ENCODE assay signal across 9 cellular contexts in genomic region chr2:196131384-196131861, GRCh38. TPM values are rescaled to one million over a fixed set of nuclear protein-coding genes. Genes with fewer than 3 reads are reported as not detected.
DNase-seq lines count a peak whose midpoint lies in the region; ATAC-seq, FAIRE-seq and TF ChIP-seq lines count a peak whose summit lies in the region.
"Had no signal": no experiment of that assay in that cellular context is flagged by ENCODE, and none has a peak within 500 bp of the region (broad histone marks: within the 10 kb centered on the region; RNA-seq: fewer than 3 reads in every experiment).

No MANE protein-coding gene starts in this region.

- peak; percentile 60 for FAIRE-seq in endothelial cell of umbilical vein (lab: Jason Lieb, UNC)

- H3K4me1 ChIP-seq in MM.1S (ENCODE audit: low read length) (peaks cover 30% of the 10 kb centered on the region), endothelial cell of umbilical vein (ENCODE audit: control insufficient read depth, extremely low read depth, insufficient read depth, low read length) (no peaks in the 10 kb centered on the region)
- H3K4me1 ChIP-seq: BLaER1 had no signal

- CTCF ChIA-PET in activated CD4-positive, alpha-beta T cell treated with anti-CD3 and anti-CD28 coated beads, Interleukin-2, amount 10 ng/mL, durations not matched to agents 7 days and 5 days (lab: Charles Lee), result interaction anchor here (0.5 to 1.4 kb wide), 4 partner anchors 27 to 203 kb away, joined by 3 to 4 read pairs (median 3); no protein-coding TSS in a partner anchor
- CTCF ChIA-PET in endothelial cell of umbilical vein (lab: Charles Lee), result no interaction called here

- H3K36me3 ChIP-seq in MM.1S (replicated peaks; ENCODE audit: insufficient read depth, low read length) (no peaks in the 10 kb centered on the region; the same call in 1 of the 2 replicates), endothelial cell of umbilical vein (ENCODE audit: control insufficient read depth in 2 of 2, extremely low read depth in 1 of 2, insufficient read depth in 2 of 2, low read length in 2 of 2) (peaks cover 0 to 3% of the 10 kb centered on the region in 2 experiments)

- peak; percentile 81 for TF ChIP-seq CTCF in MM.1S (IDR thresholded peaks at IDR 0.05; ENCODE audit: low read length)
- TF ChIP-seq CTCF in endothelial cell of umbilical vein (IDR thresholded peaks at IDR 0.05; ENCODE audit: extremely low read depth in 1 of 2, insufficient read depth in 1 of 2, low read depth in 1 of 2, low read length in 2 of 2), result peak in 1 of 2 donors; percentile 19

- peaks cover 70% of the 10 kb centered on the region for H3K36me3 Mint-ChIP-seq in activated CD4-positive, alpha-beta T cell treated with anti-CD3 and anti-CD28 coated beads, Interleukin-2, amount 10 ng/mL, durations not matched to agents 7 days and 5 days (ENCODE audit: low read depth)

- H3K9me2 ChIP-seq in MM.1S (replicated peaks; ENCODE audit: insufficient read depth, low read length), result no peaks in the 10 kb centered on the region

- peak overlapping the region; percentile 50; the same call in 1 of the 2 replicates for H3K27ac ChIP-seq in MM.1S (ENCODE audit: low read length)
- H3K27ac ChIP-seq in endothelial cell of umbilical vein (ENCODE audit: insufficient read depth, low read depth, low read length), result no peak overlapping the region
- H3K27ac ChIP-seq: BLaER1 had no signal

- H4K20me1 ChIP-seq in MM.1S (ENCODE audit: insufficient read depth, low read length) (no peaks in the 10 kb centered on the region), endothelial cell of umbilical vein (replicated peaks; ENCODE audit: control insufficient read depth, extremely low read depth, insufficient read depth, low read length) (no peaks in the 10 kb centered on the region)
- H4K20me1 ChIP-seq: BLaER1 had no signal

- no peaks in the 10 kb centered on the region for H3K9me1 ChIP-seq in endothelial cell of umbilical vein (replicated peaks; ENCODE audit: control insufficient read depth, extremely low read depth, insufficient read depth, low read length)

- dilution Hi-C loops in endothelial cell of umbilical vein (cut with MboI; ENCODE audit: extremely low pct_ligation_motif_present, low sequenced_read_pairs), result no loop called here

- peak overlapping the region; percentile 73 for H3K27ac Mint-ChIP-seq in activated CD4-positive, alpha-beta T cell treated with anti-CD3 and anti-CD28 coated beads, Interleukin-2, amount 10 ng/mL, durations not matched to agents 7 days and 5 days

- H3K4me2 ChIP-seq in MM.1S (ENCODE audit: low read depth, low read length) (peak overlapping the region; percentile 10; the same call in 1 of the 2 replicates), endothelial cell of umbilical vein (ENCODE audit: insufficient read depth, low read length) (no peak overlapping the region)
- H3K4me2 ChIP-seq: BLaER1 had no signal

- H3K9me3 ChIP-seq in MM.1S (replicated peaks; ENCODE audit: insufficient read depth, low read length) (no peaks in the 10 kb centered on the region), endothelial cell of umbilical vein (replicated peaks; ENCODE audit: control insufficient read depth, insufficient read depth, low read length) (peaks cover 4% of the 10 kb centered on the region)

- H3K27me3 Mint-ChIP-seq in activated CD4-positive, alpha-beta T cell treated with anti-CD3 and anti-CD28 coated beads, Interleukin-2, amount 10 ng/mL, durations not matched to agents 7 days and 5 days, result no peaks in the 10 kb centered on the region

- H3K4me1 Mint-ChIP-seq in activated CD4-positive, alpha-beta T cell treated with anti-CD3 and anti-CD28 coated beads, Interleukin-2, amount 10 ng/mL, durations not matched to agents 7 days and 5 days, result peaks cover 23% of the 10 kb centered on the region

- H3K9ac ChIP-seq in MM.1S (ENCODE audit: low read length), result no peak overlapping the region
- no peak overlapping the region for H3K9ac ChIP-seq in endothelial cell of umbilical vein (replicated peaks; ENCODE audit: extremely low read depth, insufficient read depth, low read length)
- H3K9ac ChIP-seq: BLaER1 had no signal

- ATAC-seq in HG03520 (IDR thresholded peaks at IDR 0.05; ENCODE audit: unreplicated experiment), result no peak

- H3F3A ChIP-seq in MM.1S (ENCODE audit: insufficient read depth, low read length), result peaks cover 45% of the 10 kb centered on the region

- no peak overlapping the region for H2AFZ ChIP-seq in MM.1S (ENCODE audit: low read length)
- H2AFZ ChIP-seq in endothelial cell of umbilical vein (ENCODE audit: low read depth, low read length), result no peak overlapping the region

- DNase-seq in NCI-H2171 treated with DMSO at 0.1 percent for 48 hours (lab: John Stamatoyannopoulos, UW) (peak; percentile 17), NCI-H2171 (lab: John Stamatoyannopoulos, UW) (no peak), MM.1S (peak; percentile 84), endothelial cell of umbilical vein (ENCODE audit: low read depth, low spot score) (peak; percentile 18), DMS79 (lab: John Stamatoyannopoulos, UW) (no peak)
- DNase-seq in activated CD4-positive, alpha-beta T cell treated with anti-CD3 and anti-CD28 coated beads, Interleukin-2, amount 10 ng/mL, durations not matched to agents 7 days and 5 days, result peak; percentile 82
- peak; percentile 24 to 40 for DNase-seq in stimulated activated CD4-positive, alpha-beta T cell treated with anti-CD3 and anti-CD28 coated beads, Interleukin-15, amount 100 ng/mL, for 1 hour (ENCODE audit: low read depth in 1 of 2, low spot score in 1 of 2)

- intact Hi-C loops in endothelial cell of umbilical vein (cut with micrococcal nuclease), result loop anchor here (1.0 to 5.0 kb wide), 3 partner anchors 39 to 206 kb away; partner anchors contain the start of gene STK17B

- H3K27me3 ChIP-seq in MM.1S (replicated peaks; ENCODE audit: insufficient read depth, low read length) (no peaks in the 10 kb centered on the region), endothelial cell of umbilical vein (ENCODE audit: control insufficient read depth in 2 of 2, insufficient read depth in 2 of 2, low read length in 2 of 2) (no peaks in the 10 kb centered on the region)
- H3K27me3 ChIP-seq: BLaER1 had no signal

- no TSS peak for BruUV-seq in endothelial cell of umbilical vein (replicated peaks; lab: Mats Ljungman, UMichigan)

- H3K9me3 Mint-ChIP-seq in activated CD4-positive, alpha-beta T cell treated with anti-CD3 and anti-CD28 coated beads, Interleukin-2, amount 10 ng/mL, durations not matched to agents 7 days and 5 days, result peaks cover 55% of the 10 kb centered on the region

- peaks cover 16% of the 10 kb centered on the region for H3K79me2 ChIP-seq in MM.1S (ENCODE audit: low read length)
- H3K79me2 ChIP-seq in endothelial cell of umbilical vein (ENCODE audit: control insufficient read depth, insufficient read depth, low read length), result no peaks in the 10 kb centered on the region

- H3K4me3 ChIP-seq in MM.1S (ENCODE audit: low read length) (no peak overlapping the region), endothelial cell of umbilical vein (replicated peaks in 1 of 3; ENCODE audit: insufficient read depth in 1 of 3, low read depth in 1 of 3, low read length in 3 of 3) (no peak overlapping the region)
- H3K4me3 ChIP-seq: BLaER1 had no signal

- peak overlapping the region; percentile 23 for H3K4me3 Mint-ChIP-seq in activated CD4-positive, alpha-beta T cell treated with anti-CD3 and anti-CD28 coated beads, Interleukin-2, amount 10 ng/mL, durations not matched to agents 7 days and 5 days

- POLR2A ChIA-PET in activated CD4-positive, alpha-beta T cell treated with anti-CD3 and anti-CD28 coated beads, Interleukin-2, amount 10 ng/mL, durations not matched to agents 7 days and 5 days (lab: Charles Lee), result no interaction called here
- POLR2A ChIA-PET in endothelial cell of umbilical vein (lab: Charles Lee), result no interaction called here

- no peak for TF ChIP-seq POLR2A in endothelial cell of umbilical vein (IDR thresholded peaks at IDR 0.05; ENCODE audit: low read depth, low read length)

TF ChIP-seq in endothelial cell of umbilical vein, 7 proteins besides CTCF, POLR2A, EP300 and RAD21:
- no peak for TF ChIP-seq GATA2 (IDR thresholded peaks at IDR 0.05; ENCODE audit: insufficient read depth, insufficient read length, low read depth, low read length)
- TF ChIP-seq MYC (IDR thresholded peaks at IDR 0.05; ENCODE audit: low read depth, low read length), result no peak
- no peak for TF ChIP-seq POLR2AphosphoS5 (IDR thresholded peaks at IDR 0.05; ENCODE audit: insufficient read depth, low read depth, low read length)
- TF ChIP-seq JUN (IDR thresholded peaks at IDR 0.05; ENCODE audit: borderline replicate concordance, insufficient read depth, insufficient read length, low read depth), result no peak
- no peak for TF ChIP-seq FOS (IDR thresholded peaks at IDR 0.05; ENCODE audit: borderline replicate concordance, insufficient read depth, low read length)
- no peak for TF ChIP-seq MAX (IDR thresholded peaks at IDR 0.05; ENCODE audit: insufficient read depth, insufficient read length)
- TF ChIP-seq EZH2 (IDR thresholded peaks at IDR 0.05; ENCODE audit: borderline replicate concordance, low read depth, low read length, severe bottlenecking), result no peak

RNA-seq across cellular contexts. Expression of gene STK17B, which starts 40.0 kb away (rescaled TPM):
- total RNA-seq in activated CD4-positive, alpha-beta T cell treated with anti-CD3 and anti-CD28 coated beads, Interleukin-2, amount 10 ng/mL, durations not matched to agents 7 days and 5 days, result 100 to 1,000 TPM; 329 to 403 TPM
- total RNA-seq in endothelial cell of umbilical vein, result 12.4 and 16.6 TPM in 2 replicates
- polyA plus RNA-seq in endothelial cell of umbilical vein, result 2.0 and 2.5 TPM in 2 replicates
- polyA plus RNA-seq in endothelial cell of umbilical vein (2011; cell fraction: cytosol; rRNA removed), result 3.0 and 3.2 TPM in 2 replicates
- 4.0 and 5.1 TPM in 2 replicates for polyA plus RNA-seq in endothelial cell of umbilical vein (2011; cell fraction: nucleus; rRNA removed)
- 5.3 and 9.4 TPM in 2 replicates for polyA plus RNA-seq in endothelial cell of umbilical vein (2012)
- polyA minus RNA-seq in endothelial cell of umbilical vein, result 5.6 and 6.5 TPM in 2 replicates
- 6.6 TPM for polyA minus RNA-seq in endothelial cell of umbilical vein (2011; cell fraction: cytosol; rRNA and poly(A)+ RNA removed)
- 7.5 and 15.1 TPM in 2 replicates for polyA minus RNA-seq in endothelial cell of umbilical vein (2011; cell fraction: nucleus; rRNA and poly(A)+ RNA removed)

Comparison
In these comparisons a context has a peak if more than half of its experiments do, and no peak if none do; other contexts are left out.
1. DNase-seq: peak in NCI-H2171 treated with DMSO at 0.1 percent for 48 hours (single experiment), MM.1S (single experiment), activated CD4-positive, alpha-beta T cell treated with anti-CD3 and anti-CD28 coated beads, Interleukin-2, amount 10 ng/mL, durations not matched to agents 7 days and 5 days (single experiment), endothelial cell of umbilical vein (single experiment) and stimulated activated CD4-positive, alpha-beta T cell treated with anti-CD3 and anti-CD28 coated beads, Interleukin-15, amount 100 ng/mL, for 1 hour (2 of 2); none in NCI-H2171 (single experiment) and DMS79 (single experiment).
2. RNA of gene STK17B, which starts 40.0 kb away (total RNA-seq): 329 to 403 TPM in activated CD4-positive, alpha-beta T cell treated with anti-CD3 and anti-CD28 coated beads, Interleukin-2, amount 10 ng/mL, durations not matched to agents 7 days and 5 days; 12.4 to 16.6 TPM in endothelial cell of umbilical vein; every median in the first group is over 10 times any median in the second.